ENCODE assay signal across 9 cellular contexts in the genomic region with DNA sequence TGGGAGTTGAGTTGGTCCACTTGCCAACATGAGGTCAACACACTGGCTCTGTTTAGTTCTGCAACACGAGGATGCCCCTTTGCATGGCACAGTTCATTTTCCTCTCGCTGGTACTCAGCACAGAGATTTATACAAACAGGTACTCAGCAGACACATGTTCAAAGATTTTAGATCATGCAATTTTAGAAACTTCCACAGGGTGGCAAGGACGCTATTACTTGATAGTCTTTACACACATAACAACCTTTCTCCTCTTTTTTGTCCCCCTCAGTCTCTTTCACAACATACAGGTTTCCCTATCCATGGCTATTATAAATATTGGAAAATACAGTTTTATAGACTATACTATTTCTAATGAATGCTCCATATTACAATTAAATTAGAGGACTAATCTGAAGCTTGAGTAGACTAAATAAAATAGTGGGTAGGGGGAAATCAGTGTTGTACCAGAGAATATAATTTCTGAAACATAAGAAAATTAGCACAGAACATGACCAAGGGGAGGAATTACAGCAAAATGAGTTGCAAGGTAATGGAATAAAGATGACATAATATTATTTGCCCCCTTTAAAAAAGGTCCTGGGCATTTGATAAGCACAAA.
DNase-seq lines count a peak whose midpoint lies in the region; ATAC-seq and TF ChIP-seq lines count a peak whose summit lies in the region.
"Had no signal": no experiment of that assay in that cellular context is flagged by ENCODE, and none has a peak within 500 bp of the region (broad histone marks: within the 10 kb centered on the region; RNA-seq: fewer than 3 reads in every experiment).

No MANE protein-coding gene starts in this region.

- DNase-seq in NCI-H2227 treated with DMSO at 0.1 percent for 48 hours (lab: John Stamatoyannopoulos, UW) (peak; percentile 61), brain microvascular endothelial cell (peak; percentile 7), nephron progenitor cell (no peak)
- no peak for DNase-seq in activated naive CD4-positive, alpha-beta T cell treated with anti-CD3 and anti-CD28 coated beads, Interleukin-2, amount 50 U/mL, for 72 hours (ENCODE audit: low spot score in 2 of 2)
- no peak for DNase-seq in stimulated activated naive CD8-positive, alpha-beta T cell treated with anti-CD3 and anti-CD28 coated beads, Interleukin-15, Interleukin-2, amounts not matched to agents 100 U/mL and 50 U/mL, for 24 hours

- TF ChIP-seq CTCF in GM12874 (IDR thresholded peaks at IDR 0.05; ENCODE audit: insufficient read depth, low read depth, low read length) (peak; percentile 22; the same call in 1 of the 2 replicates), brain microvascular endothelial cell (IDR thresholded peaks at IDR 0.05; ENCODE audit: low read depth, low read length, missing control alignments) (peak; percentile 47), nephron progenitor cell (IDR thresholded peaks at IDR 0.05) (peak; percentile 37)

- in situ Hi-C loops in brain microvascular endothelial cell (cut with HindIII; ENCODE audit: low pct_ligation_motif_present, low sequenced_read_pairs) = no loop called here

- H3K4me1 Mint-ChIP-seq in nephron progenitor cell = no peaks in the 10 kb centered on the region

- no peak overlapping the region for H3K27ac ChIP-seq in brain microvascular endothelial cell
- H3K27ac ChIP-seq: coronary artery had no signal

- no peaks in the 10 kb centered on the region for H3K9me3 Mint-ChIP-seq in nephron progenitor cell
- H3K9me3 Mint-ChIP-seq in activated naive CD4-positive, alpha-beta T cell treated with anti-CD3 and anti-CD28 coated beads, Interleukin-2, amount 50 U/mL, for 72 hours = peaks cover 0 to 8% of the 10 kb centered on the region in 2 donors

- no peaks in the 10 kb centered on the region for H3K27me3 Mint-ChIP-seq in nephron progenitor cell (ENCODE audit: low read depth, poor library complexity)

- no peaks in the 10 kb centered on the region for H3K27me3 ChIP-seq in brain microvascular endothelial cell (replicated peaks)

- ATAC-seq in activated naive CD4-positive, alpha-beta T cell treated with anti-CD3 and anti-CD28 coated beads, Interleukin-2, amount 50 U/mL, for 72 hours = no peak
- ATAC-seq in HG02938 (IDR thresholded peaks at IDR 0.05; ENCODE audit: unreplicated experiment) = no peak
- no peak for ATAC-seq in HG03159 (IDR thresholded peaks at IDR 0.05; ENCODE audit: unreplicated experiment)
- ATAC-seq in stimulated activated naive CD8-positive, alpha-beta T cell treated with anti-CD3 and anti-CD28 coated beads, Interleukin-15, Interleukin-2, amounts not matched to agents 100 U/mL and 50 U/mL, for 24 hours = no peak

- no peak overlapping the region for H3K4me3 ChIP-seq in brain microvascular endothelial cell (ENCODE audit: low read depth, low read length)
- H3K4me3 ChIP-seq: coronary artery had no signal

- no peaks in the 10 kb centered on the region for H3K36me3 ChIP-seq in brain microvascular endothelial cell (replicated peaks)

- H3K36me3 Mint-ChIP-seq in nephron progenitor cell (ENCODE audit: low read depth) = no peaks in the 10 kb centered on the region
- no peaks in the 10 kb centered on the region for H3K36me3 Mint-ChIP-seq in activated naive CD4-positive, alpha-beta T cell treated with anti-CD3 and anti-CD28 coated beads, Interleukin-2, amount 50 U/mL, for 72 hours

- H3K4me3 Mint-ChIP-seq in nephron progenitor cell = no peak overlapping the region

- H3K27ac Mint-ChIP-seq in nephron progenitor cell = no peak overlapping the region
- H3K27ac Mint-ChIP-seq in activated naive CD4-positive, alpha-beta T cell treated with anti-CD3 and anti-CD28 coated beads, Interleukin-2, amount 50 U/mL, for 72 hours = no peak overlapping the region

Comparison
In these comparisons a context has a peak if more than half of its experiments do, and no peak if none do; other contexts are left out.
1. DNase-seq: peak in NCI-H2227 treated with DMSO at 0.1 percent for 48 hours (single experiment) and brain microvascular endothelial cell (single experiment); none in nephron progenitor cell (single experiment), activated naive CD4-positive, alpha-beta T cell treated with anti-CD3 and anti-CD28 coated beads, Interleukin-2, amount 50 U/mL, for 72 hours (0 of 2) and stimulated activated naive CD8-positive, alpha-beta T cell treated with anti-CD3 and anti-CD28 coated beads, Interleukin-15, Interleukin-2, amounts not matched to agents 100 U/mL and 50 U/mL, for 24 hours (single experiment).
2. Peak in every context shown above with its lines, with median percentiles within 50 percentile points of each other: CTCF ChIP-seq.